In genomic region chr11:65549088-65549487, GRCh38 we compare ENCODE assay signal across 19 cellular contexts.
"Had no signal": no experiment of that assay in that cellular context is flagged by ENCODE, and none has a peak within 500 bp of the region (broad histone marks: within the 10 kb centered on the region; RNA-seq: fewer than 3 reads in every experiment).

No MANE protein-coding gene starts in this region.

- ATAC-seq: activated CD4-positive, alpha-beta T cell treated with anti-CD3 and anti-CD28 coated beads for 36 hours; activated naive CD8-positive, alpha-beta T cell treated with anti-CD3 and anti-CD28 coated beads, Interleukin-2, amount 50 U/mL, for 24 hours; activated T-cell treated with anti-CD3 and anti-CD28 coated beads, Interleukin-2, amount 50 U/mL, for 72 hours; effector memory CD8-positive, alpha-beta T cell; foreskin keratinocyte; psoas muscle; right lobe of liver had no signal

- H3K27ac ChIP-seq: breast epithelium, foreskin keratinocyte, psoas muscle, right lobe of liver, suprapubic skin, upper lobe of left lung had no signal

- H3K4me3 Mint-ChIP-seq: activated CD4-positive, alpha-beta T cell treated with anti-CD3 and anti-CD28 coated beads for 36 hours; activated naive CD8-positive, alpha-beta T cell treated with anti-CD3 and anti-CD28 coated beads, Interleukin-2, amount 50 U/mL, for 24 hours; dendritic cell treated with granulocyte-macrophage colony-stimulating factor and Interleukin-4, amounts not matched to agents 40 ng/mL and 50 ng/mL, for 4 days; stimulated activated naive CD8-positive, alpha-beta T cell treated with anti-CD3 and anti-CD28 coated beads, Interleukin-15, Interleukin-2, amounts not matched to agents 100 ng/mL and 50 ng/mL, for 24 hours had no signal

- H3K9me3 ChIP-seq: breast epithelium, psoas muscle, right lobe of liver, suprapubic skin, upper lobe of left lung had no signal

- H3K27me3 ChIP-seq: breast epithelium, foreskin keratinocyte, right lobe of liver, suprapubic skin, upper lobe of left lung had no signal

- H3K27ac Mint-ChIP-seq: activated CD4-positive, alpha-beta T cell treated with anti-CD3 and anti-CD28 coated beads for 36 hours; activated T-cell treated with anti-CD3 and anti-CD28 coated beads, Interleukin-2, amount 50 U/mL, for 72 hours; stimulated activated naive CD8-positive, alpha-beta T cell treated with anti-CD3 and anti-CD28 coated beads, Interleukin-15, Interleukin-2, amounts not matched to agents 100 ng/mL and 50 ng/mL, for 24 hours had no signal

- H3K36me3 ChIP-seq: breast epithelium, right lobe of liver had no signal

- H3K9me3 Mint-ChIP-seq: activated naive CD8-positive, alpha-beta T cell treated with anti-CD3 and anti-CD28 coated beads, Interleukin-2, amount 50 U/mL, for 24 hours; activated T-cell treated with anti-CD3 and anti-CD28 coated beads, Interleukin-2, amount 50 U/mL, for 72 hours; dendritic cell treated with granulocyte-macrophage colony-stimulating factor and Interleukin-4, amounts not matched to agents 40 ng/mL and 50 ng/mL, for 4 days; effector memory CD8-positive, alpha-beta T cell; neural crest cell; stimulated activated naive CD8-positive, alpha-beta T cell treated with anti-CD3 and anti-CD28 coated beads, Interleukin-15, Interleukin-2, amounts not matched to agents 100 ng/mL and 50 ng/mL, for 24 hours had no signal

- DNase-seq: activated CD4-positive, alpha-beta T cell treated with anti-CD3 and anti-CD28 coated beads for 36 hours; activated CD8-positive, alpha-beta memory T cell treated with anti-CD3 and anti-CD28 coated beads, Interleukin-2, amount 50 U/mL, for 48 hours; activated gamma-delta T cell treated with Interleukin-2 at 50 U/mL for 16 hours; activated naive CD8-positive, alpha-beta T cell treated with anti-CD3 and anti-CD28 coated beads, Interleukin-2, amount 50 U/mL, for 24 hours; activated T-cell treated with anti-CD3 and anti-CD28 coated beads, Interleukin-2, amount 50 U/mL, for 72 hours; aorta; cerebellar nuclear complex; effector memory CD8-positive, alpha-beta T cell; foreskin keratinocyte; immature natural killer cell; mesendoderm; psoas muscle; right lobe of liver; upper lobe of left lung had no signal

- H3K4me3 ChIP-seq: breast epithelium, psoas muscle, right lobe of liver, suprapubic skin, upper lobe of left lung had no signal

- H3K4me1 ChIP-seq: breast epithelium, foreskin keratinocyte had no signal

- H3K27me3 Mint-ChIP-seq: activated CD4-positive, alpha-beta T cell treated with anti-CD3 and anti-CD28 coated beads for 36 hours; activated naive CD8-positive, alpha-beta T cell treated with anti-CD3 and anti-CD28 coated beads, Interleukin-2, amount 50 U/mL, for 24 hours; effector memory CD8-positive, alpha-beta T cell; stimulated activated naive CD8-positive, alpha-beta T cell treated with anti-CD3 and anti-CD28 coated beads, Interleukin-15, Interleukin-2, amounts not matched to agents 100 ng/mL and 50 ng/mL, for 24 hours had no signal
